7 cellular contexts compared by ENCODE assay signal in genomic region chr15:31489801-31490646, GRCh38.
DNase-seq lines count a peak whose midpoint lies in the region; ATAC-seq and TF ChIP-seq lines count a peak whose summit lies in the region.

No MANE protein-coding gene starts in this region.

- TF ChIP-seq CTCF in Calu3 (IDR thresholded peaks at IDR 0.05; ENCODE audit: unreplicated experiment) (peak; percentile 24), RWPE1 (conservative IDR thresholded peaks at IDR 0.05; ENCODE audit: low read depth) (peak; percentile 96)

- no peaks in the 10 kb centered on the region for H3K27me3 Mint-ChIP-seq in Calu3 (ENCODE audit: unreplicated experiment)

- H3K27ac Mint-ChIP-seq in Calu3 (ENCODE audit: unreplicated experiment): no peak overlapping the region

- peak overlapping the region; percentile 90 for H3K27ac ChIP-seq in RWPE1

- intact Hi-C loops in Calu3 (cut with micrococcal nuclease; ENCODE audit: unreplicated experiment): loop anchor here (5.0 kb wide), 1 partner anchor 288 kb away; no protein-coding TSS in a partner anchor

- H3K36me3 Mint-ChIP-seq in Calu3 (ENCODE audit: insufficient read depth, unreplicated experiment): no peaks in the 10 kb centered on the region

- no peak overlapping the region for H3K4me3 ChIP-seq in H7 (ENCODE audit: insufficient read depth, low read depth, low read length)

- DNase-seq in Calu3: peak; percentile 6
- DNase-seq in H7: peak; percentile 83
- DNase-seq in RWPE1 (ENCODE audit: low spot score): peak; percentile 78
- DNase-seq in T47D (ENCODE audit: low read depth in 1 of 2, low spot score in 1 of 2): peak; percentile 72 to 92
- peak; percentile 54 for DNase-seq in iris pigment epithelial cell (ENCODE audit: low read depth)
- DNase-seq in stromal cell of bone marrow (ENCODE audit: low read depth): peak; percentile 42

- POLR2A ChIA-PET in RWPE1 (lab: Yijun Ruan, JAX; ENCODE audit: low non-redundant PET): no interaction called here

- BruUV-seq in Calu3 (replicated peaks; lab: Mats Ljungman, UMichigan): no TSS peak

- H3K9me3 Mint-ChIP-seq in Calu3 (ENCODE audit: low read depth, unreplicated experiment): no peaks in the 10 kb centered on the region

- in situ Hi-C loops in T47D (cut with HindIII; ENCODE audit: low pct_unique_long_range_greater_than_20kb, low sequenced_read_pairs): no loop called here

- no peaks in the 10 kb centered on the region for H3K36me3 ChIP-seq in H7 (replicated peaks; ENCODE audit: control insufficient read depth, insufficient read depth, low read length)

- no peaks in the 10 kb centered on the region for H3K4me1 Mint-ChIP-seq in Calu3 (ENCODE audit: low read depth, unreplicated experiment)

- CTCF ChIA-PET in Calu3 (lab: Charles Lee): interaction anchor here (0.7 kb wide), 1 partner anchor 275 kb away, joined by 3 read pairs; no protein-coding TSS in a partner anchor
- CTCF ChIA-PET in RWPE1 (lab: Yijun Ruan, JAX): interaction anchor here (0.7 to 1.9 kb wide), 12 partner anchors 30 to 301 kb away, joined by 3 to 9 read pairs (median 3); partner anchors contain the start of gene KLF13

- no peak overlapping the region for H3K4me3 Mint-ChIP-seq in Calu3 (ENCODE audit: low read depth, unreplicated experiment)

- no peak for ATAC-seq in GM18873 (IDR thresholded peaks at IDR 0.05; ENCODE audit: low FRiP score, unreplicated experiment)

- H3K27me3 ChIP-seq in H7 (ENCODE audit: control insufficient read depth, insufficient read depth, low read length): peaks cover 5% of the 10 kb centered on the region; the same call in 1 of the 2 replicates

Comparison
In these comparisons a context has a peak if more than half of its experiments do, and no peak if none do; other contexts are left out.
1. DNase-seq: peak in every context shown above with its lines; median percentile 83 in H7; 82 in T47D; 78 in RWPE1; 54 in iris pigment epithelial cell; 42 in stromal cell of bone marrow; 6 in Calu3.